11 cellular contexts compared by ENCODE assay signal in the genomic region with DNA sequence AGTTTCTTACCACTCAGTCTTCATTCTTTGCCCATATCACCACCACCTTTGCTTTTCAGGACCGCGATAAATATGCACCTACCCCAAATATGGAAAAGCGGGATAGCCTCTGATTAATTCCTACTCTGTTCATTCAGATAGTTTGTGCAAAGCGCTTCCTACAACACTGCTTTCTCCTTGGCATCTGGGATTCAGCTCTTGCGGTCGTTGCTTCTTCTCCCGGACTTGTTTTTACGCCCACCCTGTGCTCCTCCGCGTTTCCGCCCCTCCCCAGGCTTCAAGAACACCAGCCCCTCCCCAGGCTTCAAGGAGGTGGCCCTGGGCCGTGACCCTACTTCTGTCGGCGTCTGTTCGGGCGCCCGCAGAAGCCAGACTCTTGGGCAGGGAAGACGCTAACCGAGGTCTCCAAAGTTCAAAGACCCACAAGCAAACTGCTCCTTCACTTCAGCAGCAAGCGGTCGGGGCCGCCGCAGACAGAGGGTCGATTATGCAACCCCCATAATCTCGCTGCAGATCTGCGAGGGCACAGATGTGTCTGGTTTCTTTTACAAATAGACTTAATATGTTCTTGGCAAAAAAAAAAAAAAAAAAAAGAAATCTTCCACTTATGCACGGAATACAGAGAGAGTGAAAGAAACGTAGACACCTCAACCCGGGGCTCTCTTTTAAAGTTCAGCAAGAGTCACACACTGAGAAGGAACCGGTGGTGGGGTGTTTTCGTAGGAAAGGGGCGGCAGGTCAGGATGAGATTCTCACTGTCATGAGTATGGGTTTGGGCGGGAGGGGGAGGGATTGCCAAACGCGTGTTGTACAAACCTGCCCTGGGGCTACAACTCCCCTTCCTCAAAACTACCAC. TPM values are rescaled to one million over a fixed set of nuclear protein-coding genes. Genes with fewer than 3 reads are reported as not detected.
DNase-seq lines count a peak whose midpoint lies in the region; ATAC-seq and TF ChIP-seq lines count a peak whose summit lies in the region.
"Had no signal": no experiment of that assay in that cellular context is flagged by ENCODE, and none has a peak within 500 bp of the region (broad histone marks: within the 10 kb centered on the region; RNA-seq: fewer than 3 reads in every experiment).

No MANE protein-coding gene starts in this region.

- H3K36me3 Mint-ChIP-seq in activated CD8-positive, alpha-beta T cell treated with anti-CD3 and anti-CD28 coated beads, Interleukin-2, amount 10 ng/mL, durations not matched to agents 7 days and 5 days (ENCODE audit: low read depth): peaks cover 7% of the 10 kb centered on the region
- peaks cover 2% of the 10 kb centered on the region for H3K36me3 Mint-ChIP-seq in activated CD8-positive, alpha-beta T cell treated with anti-CD3 and anti-CD28 coated beads for 36 hours (ENCODE audit: low read depth)
- H3K36me3 Mint-ChIP-seq in stimulated activated naive B cell treated with anti-CD40 and anti-IgM and Interleukin-4, amounts not matched to agents 10 μg/mL and 1 μg/mL and 100 μg/mL, for 72 hours: peaks cover 7 to 20% of the 10 kb centered on the region in 2 donors

- H3K9ac ChIP-seq in PC-3 (ENCODE audit: low read length): no peak overlapping the region
- H3K9ac ChIP-seq in iPS-18a (ENCODE audit: low read length): no peak overlapping the region

- H3K36me3 ChIP-seq in PC-3 (ENCODE audit: low read depth, low read length) (no peaks in the 10 kb centered on the region), iPS-18a (ENCODE audit: control insufficient read depth, low read depth, low read length) (no peaks in the 10 kb centered on the region), Peyer's patch (no peaks in the 10 kb centered on the region)

- POLR2A ChIA-PET in activated CD8-positive, alpha-beta T cell treated with anti-CD3 and anti-CD28 coated beads, Interleukin-2, amount 10 ng/mL, durations not matched to agents 7 days and 5 days (lab: Charles Lee): no interaction called here
- POLR2A ChIA-PET in activated CD8-positive, alpha-beta T cell treated with anti-CD3 and anti-CD28 coated beads for 36 hours (lab: Charles Lee): interaction anchor here (0.6 to 0.7 kb wide), 2 partner anchors 434 to 788 kb away, joined by 4 read pairs; no protein-coding TSS in a partner anchor
- POLR2A ChIA-PET in PC-3 (lab: Charles Lee; ENCODE audit: unreplicated experiment): no interaction called here

- H3K79me2 ChIP-seq in PC-3 (ENCODE audit: low read length): no peaks in the 10 kb centered on the region

- H3K27me3 ChIP-seq in PC-3 (ENCODE audit: low read length) (no peaks in the 10 kb centered on the region), iPS-18a (ENCODE audit: control insufficient read depth, insufficient read depth, low read length) (peaks cover 100% of the 10 kb centered on the region), Peyer's patch (peaks cover 0 to 74% of the 10 kb centered on the region in 2 donors)

- H3K4me3 ChIP-seq in PC-3 (ENCODE audit: low read length) (no peak overlapping the region), iPS-18a (ENCODE audit: low read length) (peak overlapping the region; percentile 8), Peyer's patch (no peak overlapping the region)

- H3K4me1 ChIP-seq in PC-3 (ENCODE audit: insufficient read depth, low read length): peaks cover 4% of the 10 kb centered on the region
- H3K4me1 ChIP-seq in iPS-18a (ENCODE audit: control insufficient read depth, low read depth, low read length): peaks cover 50% of the 10 kb centered on the region
- H3K4me1 ChIP-seq in Peyer's patch: peaks cover 0 to 36% (median 2%) of the 10 kb centered on the region in 4 donors

- peak overlapping the region; percentile 20 for H3K27ac Mint-ChIP-seq in activated CD8-positive, alpha-beta T cell treated with anti-CD3 and anti-CD28 coated beads, Interleukin-2, amount 10 ng/mL, durations not matched to agents 7 days and 5 days
- no peak overlapping the region for H3K27ac Mint-ChIP-seq in activated CD8-positive, alpha-beta T cell treated with anti-CD3 and anti-CD28 coated beads for 36 hours
- peak overlapping the region; percentile 93 for H3K27ac Mint-ChIP-seq in stimulated activated naive B cell treated with anti-CD40 and anti-IgM and Interleukin-4, amounts not matched to agents 10 μg/mL and 1 μg/mL and 100 μg/mL, for 72 hours
- H3K27ac Mint-ChIP-seq: natural killer cell treated with Interleukin-12 subunit alpha and Interleukin-12 subunit beta and Interleukin-15 and Interleukin-18, amount 100 ng/mL, for 72 hours had no signal

- DNase-seq in activated CD8-positive, alpha-beta T cell treated with anti-CD3 and anti-CD28 coated beads, Interleukin-2, amount 10 ng/mL, durations not matched to agents 7 days and 5 days: no peak
- DNase-seq in activated CD8-positive, alpha-beta T cell treated with anti-CD3 and anti-CD28 coated beads for 36 hours: no peak
- no peak for DNase-seq in PC-3
- no peak for DNase-seq in stimulated activated naive B cell treated with anti-CD40 and anti-IgM and Interleukin-4, amounts not matched to agents 10 μg/mL and 1 μg/mL and 100 μg/mL, for 72 hours
- no peak for DNase-seq in NCI-H69 (lab: John Stamatoyannopoulos, UW)
- no peak for DNase-seq in Peyer's patch
- DNase-seq: NCI-H226 had no signal

- H3K9me3 Mint-ChIP-seq in activated CD8-positive, alpha-beta T cell treated with anti-CD3 and anti-CD28 coated beads, Interleukin-2, amount 10 ng/mL, durations not matched to agents 7 days and 5 days (ENCODE audit: insufficient read depth): no peaks in the 10 kb centered on the region
- H3K9me3 Mint-ChIP-seq in activated CD8-positive, alpha-beta T cell treated with anti-CD3 and anti-CD28 coated beads for 36 hours: no peaks in the 10 kb centered on the region
- H3K9me3 Mint-ChIP-seq in stimulated activated naive B cell treated with anti-CD40 and anti-IgM and Interleukin-4, amounts not matched to agents 10 μg/mL and 1 μg/mL and 100 μg/mL, for 72 hours: peaks cover 0 to 3% of the 10 kb centered on the region in 2 donors
- H3K9me3 Mint-ChIP-seq: natural killer cell treated with Interleukin-12 subunit alpha and Interleukin-12 subunit beta and Interleukin-15 and Interleukin-18, amount 100 ng/mL, for 72 hours had no signal

- H3K4me2 ChIP-seq in PC-3 (ENCODE audit: low read length): peak overlapping the region; percentile 84; the same call in 1 of the 2 replicates

- TF ChIP-seq POLR2A in Peyer's patch (IDR thresholded peaks at IDR 0.05): no peak

- H3K4me3 Mint-ChIP-seq in activated CD8-positive, alpha-beta T cell treated with anti-CD3 and anti-CD28 coated beads, Interleukin-2, amount 10 ng/mL, durations not matched to agents 7 days and 5 days: peak overlapping the region; percentile 37
- no peak overlapping the region for H3K4me3 Mint-ChIP-seq in activated CD8-positive, alpha-beta T cell treated with anti-CD3 and anti-CD28 coated beads for 36 hours
- H3K4me3 Mint-ChIP-seq in stimulated activated naive B cell treated with anti-CD40 and anti-IgM and Interleukin-4, amounts not matched to agents 10 μg/mL and 1 μg/mL and 100 μg/mL, for 72 hours: peak overlapping the region; percentile 26 to 48
- H3K4me3 Mint-ChIP-seq: natural killer cell treated with Interleukin-12 subunit alpha and Interleukin-12 subunit beta and Interleukin-15 and Interleukin-18, amount 100 ng/mL, for 72 hours had no signal

- no TSS peak for BruUV-seq in PC-3 (replicated peaks; lab: Mats Ljungman, UMichigan)

- TF ChIP-seq CTCF in activated CD8-positive, alpha-beta T cell treated with anti-CD3 and anti-CD28 coated beads for 36 hours (IDR thresholded peaks at IDR 0.05): no peak
- TF ChIP-seq CTCF in PC-3 (conservative IDR thresholded peaks at IDR 0.05; ENCODE audit: low read depth, low read length): no peak
- TF ChIP-seq CTCF in Peyer's patch (IDR thresholded peaks at IDR 0.05): no peak

- peaks cover 93% of the 10 kb centered on the region for H3K27me3 Mint-ChIP-seq in activated CD8-positive, alpha-beta T cell treated with anti-CD3 and anti-CD28 coated beads, Interleukin-2, amount 10 ng/mL, durations not matched to agents 7 days and 5 days (ENCODE audit: low read depth)
- peaks cover 95% of the 10 kb centered on the region for H3K27me3 Mint-ChIP-seq in activated CD8-positive, alpha-beta T cell treated with anti-CD3 and anti-CD28 coated beads for 36 hours
- peaks cover 80 to 99% of the 10 kb centered on the region in 2 donors for H3K27me3 Mint-ChIP-seq in stimulated activated naive B cell treated with anti-CD40 and anti-IgM and Interleukin-4, amounts not matched to agents 10 μg/mL and 1 μg/mL and 100 μg/mL, for 72 hours

- intact Hi-C loops in activated CD8-positive, alpha-beta T cell treated with anti-CD3 and anti-CD28 coated beads for 36 hours (cut with micrococcal nuclease): no loop called here
- intact Hi-C loops in PC-3 (cut with micrococcal nuclease): loop anchor here (5.0 to 10.0 kb wide), 3 partner anchors 218 to 690 kb away; no protein-coding TSS in a partner anchor

- H4K20me1 ChIP-seq in PC-3 (ENCODE audit: low read length): no peaks in the 10 kb centered on the region

- CTCF ChIA-PET in activated CD8-positive, alpha-beta T cell treated with anti-CD3 and anti-CD28 coated beads, Interleukin-2, amount 10 ng/mL, durations not matched to agents 7 days and 5 days (lab: Charles Lee): interaction anchor here (1.2 kb wide), 1 partner anchor 10 kb away, joined by 3 read pairs; no protein-coding TSS in a partner anchor
- CTCF ChIA-PET in activated CD8-positive, alpha-beta T cell treated with anti-CD3 and anti-CD28 coated beads for 36 hours (lab: Charles Lee): interaction anchor here (0.8 to 1.8 kb wide), 3 partner anchors 14 to 849 kb away, joined by 3 to 5 read pairs (median 4); no protein-coding TSS in a partner anchor
- CTCF ChIA-PET in PC-3 (lab: Charles Lee): no interaction called here

- no peaks in the 10 kb centered on the region for H3F3A ChIP-seq in PC-3 (ENCODE audit: low read length, unreplicated experiment)

- H3K27ac ChIP-seq in PC-3 (ENCODE audit: low read length): no peak overlapping the region
- H3K27ac ChIP-seq in iPS-18a (ENCODE audit: low read length): no peak overlapping the region
- no peak overlapping the region for H3K27ac ChIP-seq in Peyer's patch

- no peak for ATAC-seq in activated CD8-positive, alpha-beta T cell treated with anti-CD3 and anti-CD28 coated beads, Interleukin-2, amount 10 ng/mL, durations not matched to agents 7 days and 5 days
- ATAC-seq in activated CD8-positive, alpha-beta T cell treated with anti-CD3 and anti-CD28 coated beads for 36 hours: no peak
- ATAC-seq in PC-3 (no peak), GM19395 (IDR thresholded peaks at IDR 0.05; ENCODE audit: unreplicated experiment) (no peak)
- no peak for ATAC-seq in stimulated activated naive B cell treated with anti-CD40 and anti-IgM and Interleukin-4, amounts not matched to agents 10 μg/mL and 1 μg/mL and 100 μg/mL, for 72 hours (replicated peaks)
- ATAC-seq: natural killer cell treated with Interleukin-12 subunit alpha and Interleukin-12 subunit beta and Interleukin-15 and Interleukin-18, amount 100 ng/mL, for 72 hours had no signal

- H3K4me1 Mint-ChIP-seq in activated CD8-positive, alpha-beta T cell treated with anti-CD3 and anti-CD28 coated beads, Interleukin-2, amount 10 ng/mL, durations not matched to agents 7 days and 5 days (ENCODE audit: low read depth): peaks cover 44% of the 10 kb centered on the region
- peaks cover 44% of the 10 kb centered on the region for H3K4me1 Mint-ChIP-seq in activated CD8-positive, alpha-beta T cell treated with anti-CD3 and anti-CD28 coated beads for 36 hours (ENCODE audit: low read depth)
- peaks cover 33 to 57% of the 10 kb centered on the region in 2 donors for H3K4me1 Mint-ChIP-seq in stimulated activated naive B cell treated with anti-CD40 and anti-IgM and Interleukin-4, amounts not matched to agents 10 μg/mL and 1 μg/mL and 100 μg/mL, for 72 hours

- no peak overlapping the region for H2AFZ ChIP-seq in PC-3 (ENCODE audit: low read length)

- H3K9me3 ChIP-seq in PC-3 (ENCODE audit: low read length) (no peaks in the 10 kb centered on the region), iPS-18a (ENCODE audit: control insufficient read depth, low read depth, low read length) (no peaks in the 10 kb centered on the region), Peyer's patch (no peaks in the 10 kb centered on the region)

- no peaks in the 10 kb centered on the region for H3K9me2 ChIP-seq in PC-3 (replicated peaks; ENCODE audit: low read length)

RNA-seq across cellular contexts. Expression of a gene that starts 2.0 kb away (rescaled TPM):
- total RNA-seq in activated CD8-positive, alpha-beta T cell treated with anti-CD3 and anti-CD28 coated beads, Interleukin-2, amount 10 ng/mL, durations not matched to agents 7 days and 5 days: not detected
- not detected for total RNA-seq in activated CD8-positive, alpha-beta T cell treated with anti-CD3 and anti-CD28 coated beads for 36 hours
- total RNA-seq in PC-3 (2014; rRNA removed) (0.15 and 0.23 TPM in 2 replicates), Peyer's patch (not detected)
- total RNA-seq: cerebellum; natural killer cell treated with Interleukin-12 subunit alpha and Interleukin-12 subunit beta and Interleukin-15 and Interleukin-18, amount 100 ng/mL, for 72 hours had no signal

RNA-seq across cellular contexts. Expression of a gene that starts 17.3 kb away (rescaled TPM):
- total RNA-seq in activated CD8-positive, alpha-beta T cell treated with anti-CD3 and anti-CD28 coated beads, Interleukin-2, amount 10 ng/mL, durations not matched to agents 7 days and 5 days: not detected
- not detected for total RNA-seq in activated CD8-positive, alpha-beta T cell treated with anti-CD3 and anti-CD28 coated beads for 36 hours
- total RNA-seq in PC-3 (2014; rRNA removed): not detected in 2 replicates
- total RNA-seq in Peyer's patch: not detected
- total RNA-seq: cerebellum; natural killer cell treated with Interleukin-12 subunit alpha and Interleukin-12 subunit beta and Interleukin-15 and Interleukin-18, amount 100 ng/mL, for 72 hours had no signal
